2 cellular contexts compared by ENCODE assay signal in genomic region chr16:2766430-2767139, GRCh38.
TF ChIP-seq lines count a peak whose summit lies in the region.

No MANE protein-coding gene starts in this region.

TF ChIP-seq in GM12891, 5 proteins besides CTCF, POLR2A, EP300 and RAD21:
- no peak for TF ChIP-seq POU2F2 (IDR thresholded peaks at IDR 0.05; ENCODE audit: low read depth, low read length)
- peak; percentile 60 for TF ChIP-seq POLR2AphosphoS5 (IDR thresholded peaks at IDR 0.05; ENCODE audit: low read depth, low read length)

TF ChIP-seq in GM12878, 131 proteins besides CTCF, POLR2A, EP300 and RAD21:
- no peak for TF ChIP-seq PBX3 (IDR thresholded peaks at IDR 0.05; ENCODE audit: insufficient replicate concordance, low read depth, low read length)
- TF ChIP-seq POLR2AphosphoS5 (IDR thresholded peaks at IDR 0.05; ENCODE audit: low read length): peak; percentile 63
- no peak for TF ChIP-seq SKIL (IDR thresholded peaks at IDR 0.05; ENCODE audit: low read depth, poor library complexity, severe bottlenecking)
- no peak for TF ChIP-seq IRF4 (IDR thresholded peaks at IDR 0.05; ENCODE audit: low read depth, low read length)
- no peak for TF ChIP-seq FOS (IDR thresholded peaks at IDR 0.05; ENCODE audit: borderline replicate concordance, extremely low read depth, insufficient read length)
- TF ChIP-seq POLR2AphosphoS2 (IDR thresholded peaks at IDR 0.05; ENCODE audit: low read depth, low read length): 0 out of 2 replicates have a peak, but pooled peaks have one; percentile 9
